In genomic region chr7:123747620-123748141, GRCh38 we compare ENCODE assay signal across 8 cellular contexts. TPM values are rescaled to one million over a fixed set of nuclear protein-coding genes. Genes with fewer than 3 reads are reported as not detected.
DNase-seq lines count a peak whose midpoint lies in the region; ATAC-seq and TF ChIP-seq lines count a peak whose summit lies in the region.

No MANE protein-coding gene starts in this region.

- H3K36me3 Mint-ChIP-seq in activated B cell treated with CpG ODN at 0.5 μM for 24 hours (ENCODE audit: low read depth), result peaks cover 4% of the 10 kb centered on the region

- H3K4me3 ChIP-seq in lower leg skin (ENCODE audit: low read depth, poor library complexity, severe bottlenecking), result peak overlapping the region; percentile 97

- POLR2A ChIA-PET in activated B cell treated with CpG ODN at 0.5 μM for 24 hours (lab: Charles Lee), result interaction anchor here (1.2 to 1.4 kb wide), 2 partner anchors 77 to 213 kb away, joined by 3 read pairs; partner anchors contain the start of gene IQUB

- intact Hi-C loops in Right ventricle myocardium inferior (cut with DNase I), result loop anchor here (2.0 to 5.0 kb wide), 3 partner anchors 35 to 213 kb away; partner anchors contain the start of gene IQUB
- intact Hi-C loops in cardiac septum (cut with DNase I), result loop anchor here (5.0 to 10.0 kb wide), 2 partner anchors 40 to 63 kb away; no protein-coding TSS in a partner anchor
- intact Hi-C loops in activated B cell treated with CpG ODN at 0.5 μM for 24 hours (cut with micrococcal nuclease), result loop anchor here (2.0 kb wide), 1 partner anchor 47 kb away; no protein-coding TSS in a partner anchor
- intact Hi-C loops in lower leg skin (cut with DNase I; ENCODE audit: low total_unique reads), result loop anchor here (10.0 kb wide), 1 partner anchor 63 kb away; no protein-coding TSS in a partner anchor

- TF ChIP-seq CTCF in activated B cell treated with CpG ODN at 0.5 μM for 24 hours (IDR thresholded peaks at IDR 0.05) (no peak), lower leg skin (IDR thresholded peaks at IDR 0.05) (no peak)

- no peaks in the 10 kb centered on the region for H3K27me3 Mint-ChIP-seq in activated B cell treated with CpG ODN at 0.5 μM for 24 hours

- CTCF ChIA-PET in activated B cell treated with CpG ODN at 0.5 μM for 24 hours (lab: Charles Lee), result interaction anchor here (1.0 to 2.0 kb wide), 2 partner anchors 20 to 46 kb away, joined by 3 to 5 read pairs; no protein-coding TSS in a partner anchor

- no peaks in the 10 kb centered on the region for H3K9me3 Mint-ChIP-seq in activated B cell treated with CpG ODN at 0.5 μM for 24 hours

- DNase-seq in Right ventricle myocardium inferior (ENCODE audit: missing footprints) (no peak), cardiac septum (ENCODE audit: low spot score) (no peak), NCI-H2107 (lab: John Stamatoyannopoulos, UW) (peak; percentile 66), activated B cell treated with CpG ODN at 0.5 μM for 24 hours (no peak), lower leg skin (ENCODE audit: low spot score in 2 of 2) (peak; percentile 44 to 84)
- DNase-seq in effector CD4-positive, alpha-beta T cell, result peak; percentile 3
- DNase-seq in stimulated activated CD8-positive, alpha-beta memory T cell treated with anti-CD3 and anti-CD28 coated beads, Interleukin-4, amount 100 ng/mL, for 24 hours (ENCODE audit: low read depth), result peak; percentile 4

- H3K27ac Mint-ChIP-seq in activated B cell treated with CpG ODN at 0.5 μM for 24 hours, result peak overlapping the region; percentile 81

- TF ChIP-seq POLR2A in lower leg skin (IDR thresholded peaks at IDR 0.05), result no peak

- peak overlapping the region; percentile 93 for H3K4me3 Mint-ChIP-seq in activated B cell treated with CpG ODN at 0.5 μM for 24 hours

- ATAC-seq in Right ventricle myocardium inferior, result peak; percentile 33
- ATAC-seq in activated B cell treated with CpG ODN at 0.5 μM for 24 hours (ENCODE audit: low read depth), result no peak
- no peak for ATAC-seq in GM21447 (IDR thresholded peaks at IDR 0.05; ENCODE audit: unreplicated experiment)

- peaks cover 63% of the 10 kb centered on the region for H3K4me1 Mint-ChIP-seq in activated B cell treated with CpG ODN at 0.5 μM for 24 hours

- 1% methylated on average over 12 of the region's 12 CpGs for WGBS in lower leg skin, 2 donors

RNA-seq across cellular contexts. Expression of gene WASL, which starts 1.1 kb away (rescaled TPM):
- total RNA-seq in Right ventricle myocardium inferior, result 28.4 TPM
- 32.5 TPM for total RNA-seq in cardiac septum
- 5.5 and 6.9 TPM in 2 replicates for total RNA-seq in activated B cell treated with CpG ODN at 0.5 μM for 24 hours
- total RNA-seq in lower leg skin, result 10 to 100 TPM; 30.4 to 41.4 (median 34.2) TPM

Comparison
In these comparisons a context has a peak if more than half of its experiments do, and no peak if none do; other contexts are left out.
1. DNase-seq: peak in NCI-H2107 (single experiment), effector CD4-positive, alpha-beta T cell (single experiment), lower leg skin (2 of 2) and stimulated activated CD8-positive, alpha-beta memory T cell treated with anti-CD3 and anti-CD28 coated beads, Interleukin-4, amount 100 ng/mL, for 24 hours (single experiment); none in Right ventricle myocardium inferior (single experiment), cardiac septum (single experiment) and activated B cell treated with CpG ODN at 0.5 μM for 24 hours (single experiment).